In genomic region chrX:42466706-42467105, GRCh38 we compare ENCODE assay signal across 15 cellular contexts.
"Had no signal": no experiment of that assay in that cellular context is flagged by ENCODE, and none has a peak within 500 bp of the region (broad histone marks: within the 10 kb centered on the region; RNA-seq: fewer than 3 reads in every experiment).

No MANE protein-coding gene starts in this region.

- H3K4me1 ChIP-seq: esophagus squamous epithelium, foreskin keratinocyte, heart left ventricle, upper lobe of right lung had no signal

- ATAC-seq: activated CD8-positive, alpha-beta T cell treated with anti-CD3 and anti-CD28 coated beads, Interleukin-2, amount 10 ng/mL, durations not matched to agents 7 days and 5 days; foreskin keratinocyte; heart left ventricle; left ventricle myocardium superior; upper lobe of right lung had no signal

- H3K9me3 Mint-ChIP-seq: activated T-helper 1 cell treated with anti-CD3 and anti-CD28 coated beads, Interleukin-12 subunit alpha, Interleukin-12 subunit beta, Interleukin-2, Interleukin-4 antibody, amounts not matched to agents 30 ng/mL and 10 ng/mL and 1 ng/mL, durations not matched to agents 14 hours and 24 hours and 36 hours had no signal

- H3K9me3 ChIP-seq: esophagus squamous epithelium, heart left ventricle, upper lobe of right lung had no signal

- H3K27me3 ChIP-seq: cardiac muscle cell, esophagus squamous epithelium, foreskin keratinocyte, upper lobe of right lung had no signal

- H3K27ac Mint-ChIP-seq: activated CD8-positive, alpha-beta T cell treated with anti-CD3 and anti-CD28 coated beads, Interleukin-2, amount 10 ng/mL, durations not matched to agents 7 days and 5 days; activated T-helper 1 cell treated with anti-CD3 and anti-CD28 coated beads, Interleukin-12 subunit alpha, Interleukin-12 subunit beta, Interleukin-2, Interleukin-4 antibody, amounts not matched to agents 30 ng/mL and 10 ng/mL and 1 ng/mL, durations not matched to agents 14 hours and 24 hours and 36 hours; nephron progenitor cell had no signal

- DNase-seq: activated CD4-positive, alpha-beta T cell treated with anti-CD3 and anti-CD28 coated beads for 48 hours; activated CD8-positive, alpha-beta T cell treated with anti-CD3 and anti-CD28 coated beads, Interleukin-2, amount 10 ng/mL, durations not matched to agents 7 days and 5 days; activated naive CD4-positive, alpha-beta T cell; aorta; esophagus squamous epithelium; heart left ventricle; left ventricle myocardium superior; nephron progenitor cell; stimulated activated CD4-positive, alpha-beta T cell treated with anti-CD3 and anti-CD28 coated beads, Interleukin-2, amount 100 ng/mL, for 48 hours; stimulated activated naive CD4-positive, alpha-beta T cell treated with Interleukin-2 at 50 U/mL for 16 hours; upper lobe of right lung; WERI-Rb-1 had no signal

- H3K27ac ChIP-seq: cardiac muscle cell, esophagus squamous epithelium, foreskin keratinocyte, heart left ventricle, upper lobe of right lung, WERI-Rb-1 had no signal

- H3K4me1 Mint-ChIP-seq: nephron progenitor cell had no signal

- H3K4me3 Mint-ChIP-seq: activated CD8-positive, alpha-beta T cell treated with anti-CD3 and anti-CD28 coated beads, Interleukin-2, amount 10 ng/mL, durations not matched to agents 7 days and 5 days; activated T-helper 1 cell treated with anti-CD3 and anti-CD28 coated beads, Interleukin-12 subunit alpha, Interleukin-12 subunit beta, Interleukin-2, Interleukin-4 antibody, amounts not matched to agents 30 ng/mL and 10 ng/mL and 1 ng/mL, durations not matched to agents 14 hours and 24 hours and 36 hours; nephron progenitor cell had no signal
